In the genomic region with DNA sequence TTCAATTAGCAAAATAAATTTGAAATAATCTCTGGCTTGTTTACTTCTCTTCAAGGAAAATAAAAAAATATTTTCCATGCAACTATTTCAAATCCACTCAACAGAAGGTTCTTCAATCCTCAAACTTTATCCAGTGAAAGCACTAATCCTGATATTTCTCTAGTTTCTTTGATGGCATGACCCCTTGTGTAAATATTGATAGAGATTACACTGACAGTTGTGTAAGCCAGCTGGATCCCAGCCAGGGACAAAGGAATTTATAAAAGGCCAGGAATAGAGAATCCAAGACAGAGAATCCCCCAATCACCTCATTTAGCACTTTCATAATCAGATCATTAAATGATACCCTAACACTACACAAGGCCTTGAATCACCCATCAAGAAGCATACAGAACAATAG, we compare ENCODE assay signal across 20 cellular contexts.
DNase-seq lines count a peak whose midpoint lies in the region; ATAC-seq lines count a peak whose summit lies in the region.
"Had no signal": no experiment of that assay in that cellular context is flagged by ENCODE, and none has a peak within 500 bp of the region (broad histone marks: within the 10 kb centered on the region; RNA-seq: fewer than 3 reads in every experiment).

No MANE protein-coding gene starts in this region.

- H3K4me1 ChIP-seq in SJCRH30: peaks cover 27% of the 10 kb centered on the region

- DNase-seq in COLO668 (lab: John Stamatoyannopoulos, UW; ENCODE audit: unreplicated experiment): peak; percentile 28
- peak; percentile 51 for DNase-seq in DMS53 treated with DMSO at 0.1 percent for 48 hours (lab: John Stamatoyannopoulos, UW; ENCODE audit: unreplicated experiment)
- DNase-seq in SJCRH30: peak; percentile 57 to 61
- peak; percentile 43 for DNase-seq in iris pigment epithelial cell (ENCODE audit: low read depth)
- DNase-seq in NCI-H774 (lab: John Stamatoyannopoulos, UW): no peak
- no peak for DNase-seq in pons (ENCODE audit: low spot score)
- DNase-seq: activated CD4-positive, alpha-beta memory T cell treated with anti-CD3 and anti-CD28 coated beads, Interleukin-2, amount 10 ng/mL, durations not matched to agents 7 days and 5 days; activated naive CD4-positive, alpha-beta T cell treated with anti-CD3 and anti-CD28 coated beads, Interleukin-2, amount 10 ng/mL, durations not matched to agents 7 days and 5 days; activated T-cell treated with anti-CD3 and anti-CD28 coated beads, Interleukin-2, amount 50 U/mL, for 1 hour; islet precursor cell; Karpas-422; NCI-H1105 treated with DMSO at 0.1 percent for 48 hours; NCI-H2227 treated with DMSO at 0.1 percent for 48 hours; spleen; stimulated activated CD4-positive, alpha-beta T cell treated with anti-CD3 and anti-CD28 coated beads, Interleukin-4, amount 100 ng/mL, for 4 hours had no signal

- no peaks in the 10 kb centered on the region for H3K9me3 ChIP-seq in SJCRH30 (replicated peaks)
- H3K9me3 ChIP-seq: ascending aorta, heart left ventricle, SJSA1, spleen had no signal

- no peaks in the 10 kb centered on the region for H3K36me3 ChIP-seq in SJCRH30
- H3K36me3 ChIP-seq: ascending aorta, heart left ventricle, SJSA1, spleen had no signal

- no peak overlapping the region for H3K4me3 ChIP-seq in SJCRH30
- H3K4me3 ChIP-seq: ascending aorta, heart left ventricle, SJSA1, spleen had no signal

- no peak overlapping the region for H3K27ac ChIP-seq in SJCRH30
- H3K27ac ChIP-seq: ascending aorta, SJSA1, spleen had no signal

- ATAC-seq in GM21576 (IDR thresholded peaks at IDR 0.05; ENCODE audit: unreplicated experiment): no peak
- no peak for ATAC-seq in HG02759 (IDR thresholded peaks at IDR 0.05; ENCODE audit: unreplicated experiment)
- ATAC-seq: heart left ventricle had no signal

- H3K27me3 ChIP-seq in SJCRH30: no peaks in the 10 kb centered on the region
- H3K27me3 ChIP-seq: ascending aorta, heart left ventricle, SJSA1, spleen had no signal

Comparison
In these comparisons a context has a peak if more than half of its experiments do, and no peak if none do; other contexts are left out.
1. DNase-seq: peak in COLO668 (single experiment), DMS53 treated with DMSO at 0.1 percent for 48 hours (single experiment), SJCRH30 (2 of 2) and iris pigment epithelial cell (single experiment); none in NCI-H774 (single experiment) and pons (single experiment).